Comparison of ENCODE assay signal across 15 cellular contexts in genomic region chr4:36446275-36446674, GRCh38.
DNase-seq lines count a peak whose midpoint lies in the region; ATAC-seq and TF ChIP-seq lines count a peak whose summit lies in the region.
"Had no signal": no experiment of that assay in that cellular context is flagged by ENCODE, and none has a peak within 500 bp of the region (broad histone marks: within the 10 kb centered on the region; RNA-seq: fewer than 3 reads in every experiment).

No MANE protein-coding gene starts in this region.

- H3K27ac ChIP-seq in RWPE2 (ENCODE audit: poor library complexity, severe bottlenecking) (no peak overlapping the region), epithelial cell of prostate (peak overlapping the region; percentile 73)
- H3K27ac ChIP-seq: BLaER1 had no signal

- H3K4me3 Mint-ChIP-seq in Caco-2 (ENCODE audit: unreplicated experiment): no peak overlapping the region
- H3K4me3 Mint-ChIP-seq: CD8-positive, alpha-beta memory T cell; IgD-negative memory B cell had no signal

- H3K27me3 ChIP-seq in RWPE2 (ENCODE audit: insufficient read depth, poor library complexity, severe bottlenecking): no peaks in the 10 kb centered on the region
- no peaks in the 10 kb centered on the region for H3K27me3 ChIP-seq in Caco-2 (replicated peaks; ENCODE audit: control insufficient read depth, insufficient read depth, low read length)
- H3K27me3 ChIP-seq: BLaER1 had no signal

- no peak overlapping the region for H3K27ac Mint-ChIP-seq in Caco-2 (ENCODE audit: unreplicated experiment)
- H3K27ac Mint-ChIP-seq: CD8-positive, alpha-beta memory T cell; IgD-negative memory B cell had no signal

- intact Hi-C loops in Caco-2 (cut with micrococcal nuclease; ENCODE audit: unreplicated experiment): no loop called here

- no peaks in the 10 kb centered on the region for H3K36me3 ChIP-seq in RWPE2 (ENCODE audit: low read depth)
- H3K36me3 ChIP-seq in Caco-2 (ENCODE audit: control insufficient read depth, insufficient read depth, low read length): no peaks in the 10 kb centered on the region
- H3K36me3 ChIP-seq: BLaER1 had no signal

- no peaks in the 10 kb centered on the region for H3K4me1 Mint-ChIP-seq in Caco-2 (ENCODE audit: low read depth, unreplicated experiment)
- H3K4me1 Mint-ChIP-seq: CD8-positive, alpha-beta memory T cell had no signal

- POLR2A ChIA-PET in Caco-2 (lab: Charles Lee): no interaction called here

- no peaks in the 10 kb centered on the region for H3K27me3 Mint-ChIP-seq in Caco-2 (ENCODE audit: insufficient read depth, unreplicated experiment)

- DNase-seq in HT1080 (ENCODE audit: low read depth) (peak; percentile 51), RWPE2 (ENCODE audit: low spot score) (no peak), epithelial cell of prostate (ENCODE audit: low read depth, low spot score) (no peak), skeletal muscle cell (ENCODE audit: low read depth) (peak; percentile 1), NCI-H1436 treated with DMSO at 0.1 percent for 48 hours (lab: John Stamatoyannopoulos, UW) (no peak), NCI-H526 treated with DMSO at 0.1 percent for 48 hours (lab: John Stamatoyannopoulos, UW) (no peak), Caco-2 (no peak), NCI-H2171 (lab: John Stamatoyannopoulos, UW) (no peak)
- DNase-seq: AML-193; CD8-positive, alpha-beta memory T cell; DMS53; GF-D8 had no signal

- no TSS peak for BruUV-seq in Caco-2 (replicated peaks; lab: Mats Ljungman, UMichigan)

- CTCF ChIA-PET in Caco-2 (lab: Charles Lee): no interaction called here

- no peaks in the 10 kb centered on the region for H3K9me3 Mint-ChIP-seq in Caco-2 (ENCODE audit: unreplicated experiment)
- H3K9me3 Mint-ChIP-seq: CD8-positive, alpha-beta memory T cell; IgD-negative memory B cell had no signal

- no peak for TF ChIP-seq CTCF in RWPE2 (IDR thresholded peaks at IDR 0.05; ENCODE audit: poor library complexity, severe bottlenecking)
- TF ChIP-seq CTCF in Caco-2 (IDR thresholded peaks at IDR 0.05; ENCODE audit: insufficient read depth in 1 of 2, low read depth in 1 of 2, low read length in 1 of 2, severe bottlenecking in 1 of 2, unreplicated experiment in 1 of 2): no peak

- H3K4me1 ChIP-seq in RWPE2 (ENCODE audit: insufficient read depth, poor library complexity, severe bottlenecking) (no peaks in the 10 kb centered on the region), Caco-2 (no peaks in the 10 kb centered on the region)
- H3K4me1 ChIP-seq: BLaER1 had no signal

- H3K36me3 Mint-ChIP-seq in Caco-2 (ENCODE audit: insufficient read depth, unreplicated experiment): no peaks in the 10 kb centered on the region
- H3K36me3 Mint-ChIP-seq: CD8-positive, alpha-beta memory T cell; IgD-negative memory B cell had no signal

- no peak overlapping the region for H3K4me3 ChIP-seq in RWPE2 (ENCODE audit: severe bottlenecking)
- no peak overlapping the region for H3K4me3 ChIP-seq in skeletal muscle cell (ENCODE audit: low read depth, low read length)
- H3K4me3 ChIP-seq in Caco-2 (ENCODE audit: low read depth, low read length): no peak overlapping the region
- H3K4me3 ChIP-seq: BLaER1 had no signal

- H3K9me3 ChIP-seq in RWPE2 (ENCODE audit: severe bottlenecking) (no peaks in the 10 kb centered on the region), Caco-2 (no peaks in the 10 kb centered on the region)
- H3K9me3 ChIP-seq: BLaER1 had no signal

- peak; percentile 74 for ATAC-seq in RWPE2 (ENCODE audit: low read depth)
- ATAC-seq: HCT116 had no signal

Comparison
In these comparisons a context has a peak if more than half of its experiments do, and no peak if none do; other contexts are left out.
1. DNase-seq: peak in HT1080 (single experiment) and skeletal muscle cell (single experiment); none in RWPE2 (single experiment), epithelial cell of prostate (single experiment), NCI-H1436 treated with DMSO at 0.1 percent for 48 hours (single experiment), NCI-H526 treated with DMSO at 0.1 percent for 48 hours (single experiment), Caco-2 (0 of 2) and NCI-H2171 (single experiment).